Comparison of ENCODE assay signal across 24 cellular contexts in genomic region chr14:41037388-41037787, GRCh38.
"Had no signal": no experiment of that assay in that cellular context is flagged by ENCODE, and none has a peak within 500 bp of the region (broad histone marks: within the 10 kb centered on the region; RNA-seq: fewer than 3 reads in every experiment).

No MANE protein-coding gene starts in this region.

- H3K9me3 Mint-ChIP-seq: stimulated activated memory B cell treated with anti-CD40 and anti-IgM and Interleukin-4, amounts not matched to agents 10 μg/mL and 1 μg/mL and 100 μg/mL, for 72 hours; stimulated activated naive CD8-positive, alpha-beta T cell treated with anti-CD3 and anti-CD28 coated beads, Interleukin-15, amount 100 ng/mL, for 72 hours; stimulated activated naive CD8-positive, alpha-beta T cell treated with anti-CD3 and anti-CD28 coated beads, Interleukin-15, Interleukin-2, amounts not matched to agents 100 ng/mL and 50 ng/mL, for 24 hours; type B pancreatic cell had no signal

- H3K4me3 Mint-ChIP-seq: stimulated activated effector memory CD8-positive, alpha-beta T cell treated with anti-CD3 and anti-CD28 coated beads, Interleukin-12 subunit alpha, Interleukin-12 subunit beta, amount 100 ng/mL, for 72 hours; stimulated activated memory B cell treated with anti-CD40 and anti-IgM and Interleukin-4, amounts not matched to agents 10 μg/mL and 1 μg/mL and 100 μg/mL, for 72 hours; stimulated activated naive B cell treated with anti-CD40 and anti-IgM and Interleukin-4, amounts not matched to agents 10 μg/mL and 1 μg/mL and 100 μg/mL, for 72 hours; stimulated activated naive CD8-positive, alpha-beta T cell treated with anti-CD3 and anti-CD28 coated beads, Interleukin-15, amount 100 ng/mL, for 72 hours; stimulated activated naive CD8-positive, alpha-beta T cell treated with anti-CD3 and anti-CD28 coated beads, Interleukin-15, Interleukin-2, amounts not matched to agents 100 ng/mL and 50 ng/mL, for 24 hours; type B pancreatic cell had no signal

- ATAC-seq: stimulated activated effector memory CD8-positive, alpha-beta T cell treated with anti-CD3 and anti-CD28 coated beads, Interleukin-12 subunit alpha, Interleukin-12 subunit beta, amount 100 ng/mL, for 72 hours; stimulated activated memory B cell treated with anti-CD40 and anti-IgM and Interleukin-4, amounts not matched to agents 10 μg/mL and 1 μg/mL and 100 μg/mL, for 72 hours; stimulated activated naive B cell treated with anti-CD40 and anti-IgM and Interleukin-4, amounts not matched to agents 10 μg/mL and 1 μg/mL and 100 μg/mL, for 72 hours; stimulated activated naive CD8-positive, alpha-beta T cell treated with anti-CD3 and anti-CD28 coated beads, Interleukin-15, amount 100 ng/mL, for 72 hours; stimulated activated naive CD8-positive, alpha-beta T cell treated with anti-CD3 and anti-CD28 coated beads, Interleukin-15, Interleukin-2, amounts not matched to agents 100 U/mL and 50 U/mL, for 24 hours; upper lobe of right lung had no signal

- H3K27me3 Mint-ChIP-seq: stimulated activated memory B cell treated with anti-CD40 and anti-IgM and Interleukin-4, amounts not matched to agents 10 μg/mL and 1 μg/mL and 100 μg/mL, for 72 hours; stimulated activated naive B cell treated with anti-CD40 and anti-IgM and Interleukin-4, amounts not matched to agents 10 μg/mL and 1 μg/mL and 100 μg/mL, for 72 hours; stimulated activated naive CD8-positive, alpha-beta T cell treated with anti-CD3 and anti-CD28 coated beads, Interleukin-15, amount 100 ng/mL, for 72 hours; stimulated activated naive CD8-positive, alpha-beta T cell treated with anti-CD3 and anti-CD28 coated beads, Interleukin-15, Interleukin-2, amounts not matched to agents 100 ng/mL and 50 ng/mL, for 24 hours; type B pancreatic cell had no signal

- H3K4me1 Mint-ChIP-seq: stimulated activated effector memory CD8-positive, alpha-beta T cell treated with anti-CD3 and anti-CD28 coated beads, Interleukin-12 subunit alpha, Interleukin-12 subunit beta, amount 100 ng/mL, for 72 hours; stimulated activated memory B cell treated with anti-CD40 and anti-IgM and Interleukin-4, amounts not matched to agents 10 μg/mL and 1 μg/mL and 100 μg/mL, for 72 hours; stimulated activated naive B cell treated with anti-CD40 and anti-IgM and Interleukin-4, amounts not matched to agents 10 μg/mL and 1 μg/mL and 100 μg/mL, for 72 hours; stimulated activated naive CD8-positive, alpha-beta T cell treated with anti-CD3 and anti-CD28 coated beads, Interleukin-15, amount 100 ng/mL, for 72 hours had no signal

- H3K27ac Mint-ChIP-seq: stimulated activated effector memory CD8-positive, alpha-beta T cell treated with anti-CD3 and anti-CD28 coated beads, Interleukin-12 subunit alpha, Interleukin-12 subunit beta, amount 100 ng/mL, for 72 hours; stimulated activated memory B cell treated with anti-CD40 and anti-IgM and Interleukin-4, amounts not matched to agents 10 μg/mL and 1 μg/mL and 100 μg/mL, for 72 hours; stimulated activated naive B cell treated with anti-CD40 and anti-IgM and Interleukin-4, amounts not matched to agents 10 μg/mL and 1 μg/mL and 100 μg/mL, for 72 hours; stimulated activated naive CD8-positive, alpha-beta T cell treated with anti-CD3 and anti-CD28 coated beads, Interleukin-15, amount 100 ng/mL, for 72 hours; stimulated activated naive CD8-positive, alpha-beta T cell treated with anti-CD3 and anti-CD28 coated beads, Interleukin-15, Interleukin-2, amounts not matched to agents 100 ng/mL and 50 ng/mL, for 24 hours; type B pancreatic cell had no signal

- H3K36me3 Mint-ChIP-seq: stimulated activated effector memory CD8-positive, alpha-beta T cell treated with anti-CD3 and anti-CD28 coated beads, Interleukin-12 subunit alpha, Interleukin-12 subunit beta, amount 100 ng/mL, for 72 hours; stimulated activated memory B cell treated with anti-CD40 and anti-IgM and Interleukin-4, amounts not matched to agents 10 μg/mL and 1 μg/mL and 100 μg/mL, for 72 hours; stimulated activated naive B cell treated with anti-CD40 and anti-IgM and Interleukin-4, amounts not matched to agents 10 μg/mL and 1 μg/mL and 100 μg/mL, for 72 hours had no signal

- DNase-seq: stimulated activated CD4-positive, alpha-beta T cell treated with anti-CD3 and anti-CD28 coated beads, Interleukin-2, amount 100 ng/mL, for 48 hours; stimulated activated CD4-positive, alpha-beta T cell treated with anti-CD3 and anti-CD28 coated beads, Interleukin-4, amount 100 ng/mL, for 1 hour; stimulated activated CD4-positive, alpha-beta T cell treated with anti-CD3 and anti-CD28 coated beads, Interleukin-4, amount 100 ng/mL, for 24 hours; stimulated activated CD4-positive, alpha-beta T cell treated with anti-CD3 and anti-CD28 coated beads, Interleukin-4, amount 100 ng/mL, for 4 hours; stimulated activated CD8-positive, alpha-beta memory T cell treated with anti-CD3 and anti-CD28 coated beads, Interleukin-4, amount 100 ng/mL, for 48 hours; stimulated activated naive B cell treated with anti-CD40 and anti-IgM and Interleukin-4, amounts not matched to agents 10 μg/mL and 1 μg/mL and 100 μg/mL, for 72 hours; stimulated activated naive CD4-positive, alpha-beta T cell; stimulated activated naive CD4-positive, alpha-beta T cell treated with Interleukin-2 at 50 U/mL for 16 hours; stimulated activated naive CD8-positive, alpha-beta T cell treated with anti-CD3 and anti-CD28 coated beads, Interleukin-15, amount 100 ng/mL, for 72 hours; stimulated activated naive CD8-positive, alpha-beta T cell treated with anti-CD3 and anti-CD28 coated beads, Interleukin-15, Interleukin-2, amounts not matched to agents 100 U/mL and 50 U/mL, for 24 hours; stomach; substantia nigra; testis; thyroid gland; tibial artery; transverse colon; trophoblast cell; upper lobe of left lung; upper lobe of right lung; uterus had no signal
